ENCODE assay signal across 18 cellular contexts in genomic region chr10:28910960-28911359, GRCh38.
DNase-seq lines count a peak whose midpoint lies in the region; ATAC-seq and TF ChIP-seq lines count a peak whose summit lies in the region.
"Had no signal": no experiment of that assay in that cellular context is flagged by ENCODE, and none has a peak within 500 bp of the region (broad histone marks: within the 10 kb centered on the region; RNA-seq: fewer than 3 reads in every experiment).

No MANE protein-coding gene starts in this region.

- intact Hi-C loops in left cardiac atrium (cut with DNase I): no loop called here
- intact Hi-C loops in left ventricle myocardium inferior (cut with micrococcal nuclease): no loop called here

- H3K27me3 Mint-ChIP-seq in chondrocyte (ENCODE audit: low read depth): no peaks in the 10 kb centered on the region
- H3K27me3 Mint-ChIP-seq: activated CD4-positive, alpha-beta memory T cell treated with anti-CD3 and anti-CD28 coated beads, Interleukin-2, amount 10 ng/mL, durations not matched to agents 7 days and 5 days; type B pancreatic cell had no signal

- no peaks in the 10 kb centered on the region for H3K4me1 ChIP-seq in left ventricle myocardium inferior

- peaks cover 42% of the 10 kb centered on the region for H3K4me1 Mint-ChIP-seq in chondrocyte (ENCODE audit: low read depth)
- H3K4me1 Mint-ChIP-seq: activated CD4-positive, alpha-beta memory T cell treated with anti-CD3 and anti-CD28 coated beads, Interleukin-2, amount 10 ng/mL, durations not matched to agents 7 days and 5 days had no signal

- no peaks in the 10 kb centered on the region for H3K27me3 ChIP-seq in left ventricle myocardium inferior (ENCODE audit: low read depth)

- H3K9me3 ChIP-seq in left ventricle myocardium inferior (replicated peaks): no peaks in the 10 kb centered on the region
- H3K9me3 ChIP-seq: A549 had no signal

- H3K36me3 ChIP-seq in left ventricle myocardium inferior: no peaks in the 10 kb centered on the region

- TF ChIP-seq CTCF in left ventricle myocardium inferior (IDR thresholded peaks at IDR 0.05; ENCODE audit: borderline replicate concordance) (no peak), chondrocyte (IDR thresholded peaks at IDR 0.05) (no peak)

- H3K4me3 ChIP-seq in left ventricle myocardium inferior: no peak overlapping the region
- H3K4me3 ChIP-seq: A549 had no signal

- ATAC-seq in left cardiac atrium: peak; percentile 34 to 78
- ATAC-seq: A549 had no signal

- no peak overlapping the region for H3K27ac ChIP-seq in left ventricle myocardium inferior (replicated peaks)
- H3K27ac ChIP-seq: A549 had no signal

- H3K36me3 Mint-ChIP-seq in chondrocyte (ENCODE audit: low read depth): no peaks in the 10 kb centered on the region
- H3K36me3 Mint-ChIP-seq: type B pancreatic cell had no signal

- peak overlapping the region; percentile 75 for H3K27ac Mint-ChIP-seq in chondrocyte (ENCODE audit: unreplicated experiment)
- H3K27ac Mint-ChIP-seq: activated CD4-positive, alpha-beta memory T cell treated with anti-CD3 and anti-CD28 coated beads, Interleukin-2, amount 10 ng/mL, durations not matched to agents 7 days and 5 days; type B pancreatic cell had no signal

- H3K9me3 Mint-ChIP-seq in chondrocyte (ENCODE audit: low read depth): no peaks in the 10 kb centered on the region
- H3K9me3 Mint-ChIP-seq: activated CD4-positive, alpha-beta memory T cell treated with anti-CD3 and anti-CD28 coated beads, Interleukin-2, amount 10 ng/mL, durations not matched to agents 7 days and 5 days; type B pancreatic cell had no signal

- DNase-seq in left cardiac atrium (no peak), left ventricle myocardium inferior (no peak), chondrocyte (ENCODE audit: low spot score) (no peak), kidney tubule cell (ENCODE audit: low spot score) (peak; percentile 53), NCI-H2081 treated with DMSO at 0.1 percent for 48 hours (lab: John Stamatoyannopoulos, UW) (no peak), T-helper 2 cell (no peak)
- no peak for DNase-seq in activated CD4-positive, CD25-positive, alpha-beta regulatory T cell treated with anti-CD3 and anti-CD28 coated beads, Interleukin-2, amount 50 U/mL, for 72 hours
- no peak for DNase-seq in stimulated activated CD4-positive, alpha-beta T cell treated with anti-CD3 and anti-CD28 coated beads, Interleukin-12 subunit alpha, Interleukin-12 subunit beta, amount 100 ng/mL, for 4 hours
- DNase-seq: activated CD4-positive, alpha-beta memory T cell treated with anti-CD3 and anti-CD28 coated beads, Interleukin-2, amount 10 ng/mL, durations not matched to agents 7 days and 5 days; effector memory CD4-positive, alpha-beta T cell; glutamatergic neuron; H7; KG1; NCI-H1417; NCI-H2227 treated with DMSO at 0.1 percent for 48 hours; stimulated activated CD4-positive, alpha-beta T cell treated with anti-CD3 and anti-CD28 coated beads, Interleukin-2, amount 100 ng/mL, for 48 hours had no signal

- H3K4me3 Mint-ChIP-seq in chondrocyte (ENCODE audit: unreplicated experiment): no peak overlapping the region
- H3K4me3 Mint-ChIP-seq: activated CD4-positive, alpha-beta memory T cell treated with anti-CD3 and anti-CD28 coated beads, Interleukin-2, amount 10 ng/mL, durations not matched to agents 7 days and 5 days; type B pancreatic cell had no signal
